7 cellular contexts compared by ENCODE assay signal in genomic region chr14:68784995-68785816, GRCh38. TPM values are rescaled to one million over a fixed set of nuclear protein-coding genes. Genes with fewer than 3 reads are reported as not detected.
A peak's percentile ranks its signal among the peaks of the same experiment; 100 is the strongest.
DNase-seq lines count a peak whose midpoint lies in the region; ATAC-seq lines count a peak whose summit lies in the region.

No MANE protein-coding gene starts in this region.

- peak overlapping the region; percentile 72 for H3K27ac ChIP-seq in HUES48 (ENCODE audit: low read depth, low read length)
- H3K27ac ChIP-seq in stomach smooth muscle (ENCODE audit: low read length), result peak overlapping the region; percentile 77

- H3K9me3 ChIP-seq in HUES48 (ENCODE audit: control insufficient read depth, insufficient read depth, low read length) (no peaks in the 10 kb centered on the region), stomach smooth muscle (ENCODE audit: control insufficient read depth in 2 of 2, low read length in 2 of 2) (no peaks in the 10 kb centered on the region)

- no peaks in the 10 kb centered on the region for H3K27me3 Mint-ChIP-seq in activated naive CD8-positive, alpha-beta T cell treated with anti-CD3 and anti-CD28 coated beads, Interleukin-2, amount 50 U/mL, for 24 hours

- peaks cover 87% of the 10 kb centered on the region for H3K4me1 Mint-ChIP-seq in activated naive CD8-positive, alpha-beta T cell treated with anti-CD3 and anti-CD28 coated beads, Interleukin-2, amount 50 U/mL, for 24 hours

- DNase-seq in activated naive CD8-positive, alpha-beta T cell treated with anti-CD3 and anti-CD28 coated beads, Interleukin-2, amount 50 U/mL, for 24 hours, result no peak
- DNase-seq in iris pigment epithelial cell (ENCODE audit: low read depth) (peak; percentile 86), H4 (ENCODE audit: low spot score) (no peak), amniotic stem cell (lab: John Stamatoyannopoulos, UW) (no peak), SKM-1 treated with dmso at 0.1 percent for 144 hours (lab: John Stamatoyannopoulos, UW; ENCODE audit: unreplicated experiment) (no peak)

- H3K4me3 ChIP-seq in HUES48 (ENCODE audit: low read depth, low read length) (no peak overlapping the region), stomach smooth muscle (ENCODE audit: low read length in 2 of 2) (no peak overlapping the region)

- peaks cover 34% of the 10 kb centered on the region for H3K36me3 Mint-ChIP-seq in activated naive CD8-positive, alpha-beta T cell treated with anti-CD3 and anti-CD28 coated beads, Interleukin-2, amount 50 U/mL, for 24 hours (ENCODE audit: low read depth)

- peak overlapping the region; percentile 84 for H3K27ac Mint-ChIP-seq in activated naive CD8-positive, alpha-beta T cell treated with anti-CD3 and anti-CD28 coated beads, Interleukin-2, amount 50 U/mL, for 24 hours

- H3K27me3 ChIP-seq in HUES48 (ENCODE audit: control insufficient read depth, insufficient read depth, low read length), result no peaks in the 10 kb centered on the region
- H3K27me3 ChIP-seq in stomach smooth muscle (ENCODE audit: control insufficient read depth in 1 of 2, insufficient read depth in 2 of 2, low read length in 2 of 2), result no peaks in the 10 kb centered on the region

- no peak overlapping the region for H3K4me3 Mint-ChIP-seq in activated naive CD8-positive, alpha-beta T cell treated with anti-CD3 and anti-CD28 coated beads, Interleukin-2, amount 50 U/mL, for 24 hours

- peaks cover 30% of the 10 kb centered on the region for H3K36me3 ChIP-seq in HUES48 (ENCODE audit: control insufficient read depth, insufficient read depth, low read length)
- H3K36me3 ChIP-seq in stomach smooth muscle (ENCODE audit: control insufficient read depth in 2 of 2, insufficient read depth in 2 of 2, low read length in 2 of 2), result peaks cover 24 to 26% of the 10 kb centered on the region in 2 donors

- no peaks in the 10 kb centered on the region for H3K9me3 Mint-ChIP-seq in activated naive CD8-positive, alpha-beta T cell treated with anti-CD3 and anti-CD28 coated beads, Interleukin-2, amount 50 U/mL, for 24 hours

- H3K4me1 ChIP-seq in HUES48 (ENCODE audit: control insufficient read depth, insufficient read depth, low read length) (peaks cover 12% of the 10 kb centered on the region; the same call in 1 of the 2 replicates), stomach smooth muscle (ENCODE audit: control insufficient read depth, insufficient read depth, low read length) (peaks cover 61% of the 10 kb centered on the region)

- ATAC-seq in activated naive CD8-positive, alpha-beta T cell treated with anti-CD3 and anti-CD28 coated beads, Interleukin-2, amount 50 U/mL, for 24 hours, result no peak

- no peak overlapping the region for H3K9ac ChIP-seq in HUES48 (ENCODE audit: low read depth, low read length)
- no peak overlapping the region for H3K9ac ChIP-seq in stomach smooth muscle (ENCODE audit: low read length in 2 of 2)

RNA-seq across cellular contexts. Expression of gene ZFP36L1, which starts 7.7 kb away (rescaled TPM):
- total RNA-seq in H4 (2014; rRNA removed; shearing (Covaris generic)), result 27.7 and 31.0 TPM in 2 replicates
